ENCODE assay signal across 1 cellular context in genomic region chr1:112406771-112407170, GRCh38.
TF ChIP-seq lines count a peak whose summit lies in the region.

No MANE protein-coding gene starts in this region.

TF ChIP-seq in GM23338, 12 proteins besides CTCF, POLR2A, EP300 and RAD21 (continued from another document):
- TF ChIP-seq ZNF462 (CRISPR knock-in tag; IDR thresholded peaks at IDR 0.05), result no peak
- TF ChIP-seq JUNB (IDR thresholded peaks at IDR 0.05; ENCODE audit: unreplicated experiment), result no peak
